Comparison of ENCODE assay signal across 15 cellular contexts in the genomic region with DNA sequence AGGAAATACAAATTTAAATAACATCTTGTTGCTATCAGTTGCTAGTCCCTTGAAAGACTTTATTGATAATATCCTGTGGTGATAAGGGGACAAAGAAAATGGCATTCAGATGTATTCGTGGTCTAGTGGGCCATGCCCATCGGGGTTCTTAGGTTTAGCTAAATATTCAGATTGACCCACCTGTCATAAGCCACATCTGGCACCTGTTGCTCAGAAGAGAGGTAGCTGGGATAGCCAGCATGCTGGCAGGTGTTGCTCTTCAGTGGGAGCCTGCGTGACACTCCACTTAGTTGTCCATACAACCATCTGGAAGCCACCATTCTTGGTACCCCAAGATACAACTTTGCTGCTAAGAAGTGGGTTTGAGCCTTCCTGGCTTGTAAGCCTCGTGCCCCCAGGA. TPM values are rescaled to one million over a fixed set of nuclear protein-coding genes. Genes with fewer than 3 reads are reported as not detected.
DNase-seq lines count a peak whose midpoint lies in the region; ATAC-seq and TF ChIP-seq lines count a peak whose summit lies in the region.
"Had no signal": no experiment of that assay in that cellular context is flagged by ENCODE, and none has a peak within 500 bp of the region (broad histone marks: within the 10 kb centered on the region; RNA-seq: fewer than 3 reads in every experiment).

No MANE protein-coding gene starts in this region.

- ATAC-seq in left colon: peak; percentile 42
- ATAC-seq: A549; CD8-positive, alpha-beta T cell had no signal

- intact Hi-C loops in left colon (cut with DNase I, micrococcal nuclease): no loop called here

- no peaks in the 10 kb centered on the region for H3K27me3 Mint-ChIP-seq in endothelial cell (ENCODE audit: unreplicated experiment)
- H3K27me3 Mint-ChIP-seq: B cell; CD4-positive, alpha-beta T cell had no signal

- H3K4me3 Mint-ChIP-seq in endothelial cell (ENCODE audit: unreplicated experiment): no peak overlapping the region
- H3K4me3 Mint-ChIP-seq: B cell; CD4-positive, alpha-beta T cell; CD8-positive, alpha-beta T cell had no signal

- TF ChIP-seq CTCF in endothelial cell (IDR thresholded peaks at IDR 0.05; ENCODE audit: unreplicated experiment): no peak

- DNase-seq in DMS53 (lab: John Stamatoyannopoulos, UW): peak; percentile 10
- no peak for DNase-seq in DMS53 treated with DMSO at 0.1 percent for 48 hours (lab: John Stamatoyannopoulos, UW; ENCODE audit: unreplicated experiment)
- peak; percentile 25 for DNase-seq in RPMI8226
- DNase-seq in left colon: no peak
- DNase-seq in endothelial cell (ENCODE audit: low spot score): no peak
- no peak for DNase-seq in SHP77 treated with DMSO at 0.1 percent for 48 hours (lab: John Stamatoyannopoulos, UW)
- DNase-seq: AML-193; Caco-2; Calu3; CD4-positive, alpha-beta T cell; CD8-positive, alpha-beta T cell; DMS79 treated with DMSO at 0.1 percent for 48 hours; GF-D8 had no signal

- H3K27ac Mint-ChIP-seq in endothelial cell (ENCODE audit: unreplicated experiment): no peak overlapping the region
- H3K27ac Mint-ChIP-seq: B cell; CD4-positive, alpha-beta T cell; CD8-positive, alpha-beta T cell had no signal

- H3K4me1 Mint-ChIP-seq in endothelial cell (ENCODE audit: unreplicated experiment): peaks cover 13% of the 10 kb centered on the region

- no peaks in the 10 kb centered on the region for H3K9me3 Mint-ChIP-seq in endothelial cell (ENCODE audit: unreplicated experiment)
- H3K9me3 Mint-ChIP-seq: CD4-positive, alpha-beta T cell; CD8-positive, alpha-beta T cell had no signal

- peaks cover 4% of the 10 kb centered on the region for H3K36me3 Mint-ChIP-seq in endothelial cell (ENCODE audit: low read depth, unreplicated experiment)

RNA-seq across cellular contexts. Expression of gene F2RL2, which starts 36.7 kb away (rescaled TPM):
- total RNA-seq in left colon (under 1 TPM; 0.31 to 0.84 TPM), endothelial cell (ENCODE audit: unreplicated experiment) (311 TPM)
- total RNA-seq: B cell; Caco-2; Calu3; CD4-positive, alpha-beta T cell; CD8-positive, alpha-beta T cell had no signal

Comparison
In these comparisons a context has a peak if more than half of its experiments do, and no peak if none do; other contexts are left out.
1. DNase-seq: peak in DMS53 (single experiment) and RPMI8226 (single experiment); none in DMS53 treated with DMSO at 0.1 percent for 48 hours (single experiment), left colon (0 of 2), endothelial cell (single experiment) and SHP77 treated with DMSO at 0.1 percent for 48 hours (single experiment).
2. RNA of gene F2RL2, which starts 36.7 kb away (total RNA-seq): 311 TPM in endothelial cell (single experiment); 0.31 to 0.84 TPM in left colon; every median in the first group is over 100 times any median in the second.